20 cellular contexts compared by ENCODE assay signal in genomic region chr6:91653324-91653723, GRCh38.
"Had no signal": no experiment of that assay in that cellular context is flagged by ENCODE, and none has a peak within 500 bp of the region (broad histone marks: within the 10 kb centered on the region; RNA-seq: fewer than 3 reads in every experiment).

No MANE protein-coding gene starts in this region.

- H3K27ac ChIP-seq: esophagus squamous epithelium, left ventricle myocardium inferior, thyroid gland had no signal

- H3K4me1 ChIP-seq: esophagus squamous epithelium, left ventricle myocardium inferior had no signal

- DNase-seq: activated B cell treated with CpG ODN at 0.5 μM for 24 hours; activated CD4-positive, alpha-beta memory T cell treated with anti-CD3 and anti-CD28 coated beads, Interleukin-2, amount 10 ng/mL, durations not matched to agents 7 days and 5 days; activated CD4-positive, alpha-beta T cell treated with anti-CD3 and anti-CD28 coated beads for 4 hours; activated CD8-positive, alpha-beta memory T cell treated with anti-CD3 and anti-CD28 coated beads, Interleukin-2, amount 10 ng/mL, durations not matched to agents 7 days and 5 days; activated naive CD4-positive, alpha-beta T cell; activated naive CD8-positive, alpha-beta T cell treated with anti-CD3 and anti-CD28 coated beads, Interleukin-2, amount 10 ng/mL, durations not matched to agents 7 days and 5 days; amygdala; effector memory CD8-positive, alpha-beta T cell; esophagus squamous epithelium; immature natural killer cell; kidney glomerular epithelial cell; left ventricle myocardium inferior; mammary epithelial cell; midbrain; nephron progenitor cell; stimulated activated CD4-positive, alpha-beta T cell treated with anti-CD3 and anti-CD28 coated beads, Interleukin-12 subunit alpha, Interleukin-12 subunit beta, amount 100 ng/mL, for 4 hours; stimulated activated CD4-positive, alpha-beta T cell treated with anti-CD3 and anti-CD28 coated beads, Interleukin-1b, Interleukin-23, amount 100 ng/mL, for 48 hours; stimulated activated CD8-positive, alpha-beta memory T cell treated with anti-CD3 and anti-CD28 coated beads, Interleukin-4, amount 100 ng/mL, for 48 hours; stimulated activated naive CD4-positive, alpha-beta T cell; thyroid gland had no signal

- H3K9me3 ChIP-seq: esophagus squamous epithelium, left ventricle myocardium inferior, thyroid gland had no signal

- H3K4me3 ChIP-seq: esophagus squamous epithelium, left ventricle myocardium inferior, thyroid gland had no signal

- H3K36me3 ChIP-seq: esophagus squamous epithelium, left ventricle myocardium inferior, thyroid gland had no signal

- H3K27me3 ChIP-seq: esophagus squamous epithelium, thyroid gland had no signal
